Comparison of ENCODE assay signal across 13 cellular contexts in the genomic region with DNA sequence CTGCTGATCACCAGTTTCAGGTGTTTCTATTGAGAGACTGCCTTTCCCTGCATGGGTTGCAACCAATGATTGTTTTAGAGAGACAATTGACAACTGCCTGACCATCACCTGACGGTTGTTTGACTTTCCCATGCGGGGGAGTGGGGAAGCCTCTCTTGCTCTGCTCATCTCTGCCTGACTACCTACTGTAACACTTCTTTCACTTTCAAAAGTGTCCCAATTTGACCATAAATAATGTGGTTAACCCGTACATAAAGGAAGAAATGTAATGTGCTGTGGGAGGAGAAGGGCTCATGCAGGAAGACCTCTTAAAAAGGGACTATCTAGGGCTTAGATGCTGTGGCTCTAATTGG.
DNase-seq lines count a peak whose midpoint lies in the region; ATAC-seq and TF ChIP-seq lines count a peak whose summit lies in the region.
"Had no signal": no experiment of that assay in that cellular context is flagged by ENCODE, and none has a peak within 500 bp of the region (broad histone marks: within the 10 kb centered on the region; RNA-seq: fewer than 3 reads in every experiment).

No MANE protein-coding gene starts in this region.

- peaks cover 16% of the 10 kb centered on the region; the same call in 1 of the 2 replicates for H3K4me1 Mint-ChIP-seq in HFFc6 (ENCODE audit: low read depth)
- no peaks in the 10 kb centered on the region for H3K4me1 Mint-ChIP-seq in neural progenitor cell

- H3K36me3 Mint-ChIP-seq in HFFc6 (ENCODE audit: low read depth): no peaks in the 10 kb centered on the region
- H3K36me3 Mint-ChIP-seq in neural progenitor cell: no peaks in the 10 kb centered on the region

- H3K9ac ChIP-seq in neural progenitor cell: no peak overlapping the region

- no peaks in the 10 kb centered on the region for H3K27me3 ChIP-seq in Panc1 (ENCODE audit: control insufficient read depth, insufficient read depth, low read length)
- no peaks in the 10 kb centered on the region for H3K27me3 ChIP-seq in neural progenitor cell

- H3K4me3 Mint-ChIP-seq in HFFc6 (peak overlapping the region; percentile 17; the same call in 1 of the 2 replicates), neural progenitor cell (no peak overlapping the region)
- H3K4me3 Mint-ChIP-seq: activated CD8-positive, alpha-beta T cell treated with anti-CD3 and anti-CD28 coated beads for 36 hours had no signal

- intact Hi-C loops in Panc1 (cut with micrococcal nuclease; ENCODE audit: unreplicated experiment): no loop called here

- H3K27ac Mint-ChIP-seq in HFFc6: peak overlapping the region; percentile 59; the same call in 1 of the 2 replicates
- H3K27ac Mint-ChIP-seq in neural progenitor cell: no peak overlapping the region
- H3K27ac Mint-ChIP-seq: activated CD8-positive, alpha-beta T cell treated with anti-CD3 and anti-CD28 coated beads for 36 hours had no signal

- CTCF ChIA-PET in Panc1 (lab: Charles Lee): no interaction called here

- ATAC-seq in GM18498 (IDR thresholded peaks at IDR 0.05; ENCODE audit: unreplicated experiment): peak; percentile 47
- ATAC-seq in Panc1: no peak
- ATAC-seq in GM21515 (IDR thresholded peaks at IDR 0.05; ENCODE audit: unreplicated experiment): no peak
- ATAC-seq in GM21423 (IDR thresholded peaks at IDR 0.05; ENCODE audit: unreplicated experiment): no peak
- ATAC-seq: activated CD8-positive, alpha-beta T cell treated with anti-CD3 and anti-CD28 coated beads for 36 hours had no signal

- no peaks in the 10 kb centered on the region for H3F3A ChIP-seq in neural progenitor cell (ENCODE audit: low read depth)

- no peak overlapping the region for H3K4me3 ChIP-seq in Panc1 (ENCODE audit: low read depth in 2 of 2, low read length in 2 of 2)
- no peak overlapping the region for H3K4me3 ChIP-seq in neural progenitor cell
- H3K4me3 ChIP-seq: left ventricle myocardium inferior had no signal

- no peaks in the 10 kb centered on the region for H4K20me1 ChIP-seq in neural progenitor cell (ENCODE audit: low read depth)

- H3K79me2 ChIP-seq in neural progenitor cell (ENCODE audit: low read depth): no peaks in the 10 kb centered on the region

- DNase-seq in HFFc6 (no peak), Panc1 (ENCODE audit: low read depth, low spot score) (no peak), neural progenitor cell (ENCODE audit: low spot score) (no peak), NCI-H1092 (lab: John Stamatoyannopoulos, UW) (no peak), RPMI8226 (no peak)
- DNase-seq: activated CD8-positive, alpha-beta T cell treated with anti-CD3 and anti-CD28 coated beads for 36 hours; left ventricle myocardium inferior; NCI-H187 treated with DMSO at 0.1 percent for 48 hours; NCI-H524 treated with DMSO at 0.1 percent for 48 hours; SW 1271 had no signal

- no peaks in the 10 kb centered on the region for H3K9me3 ChIP-seq in Panc1 (ENCODE audit: control insufficient read depth, insufficient read depth, low read depth, low read length)
- no peaks in the 10 kb centered on the region for H3K9me3 ChIP-seq in neural progenitor cell (ENCODE audit: low read depth)
- H3K9me3 ChIP-seq: left ventricle myocardium inferior had no signal

- H3K27ac ChIP-seq in Panc1 (ENCODE audit: low read length) (peak overlapping the region; percentile 55; the same call in 1 of the 2 replicates), neural progenitor cell (no peak overlapping the region)
- H3K27ac ChIP-seq: left ventricle myocardium inferior had no signal

- in situ Hi-C loops in Panc1 (cut with HindIII; ENCODE audit: low pct_unique_long_range_greater_than_20kb, low sequenced_read_pairs): no loop called here

- POLR2A ChIA-PET in Panc1 (lab: Charles Lee): no interaction called here

- H3K4me2 ChIP-seq in neural progenitor cell: no peak overlapping the region

- H3K27me3 Mint-ChIP-seq in HFFc6 (ENCODE audit: insufficient read depth) (no peaks in the 10 kb centered on the region), neural progenitor cell (ENCODE audit: insufficient read depth, low read depth) (no peaks in the 10 kb centered on the region)

- no TSS peak for BruUV-seq in Panc1 (replicated peaks; lab: Mats Ljungman, UMichigan)

- peak overlapping the region; percentile 13 for H2AFZ ChIP-seq in neural progenitor cell (replicated peaks)

- no peaks in the 10 kb centered on the region for H3K4me1 ChIP-seq in Panc1 (ENCODE audit: control insufficient read depth, insufficient read depth, low read length)
- no peaks in the 10 kb centered on the region for H3K4me1 ChIP-seq in neural progenitor cell

- no peaks in the 10 kb centered on the region for H3K9me3 Mint-ChIP-seq in HFFc6
- H3K9me3 Mint-ChIP-seq in neural progenitor cell: no peaks in the 10 kb centered on the region
- H3K9me3 Mint-ChIP-seq: activated CD8-positive, alpha-beta T cell treated with anti-CD3 and anti-CD28 coated beads for 36 hours had no signal

- H3K36me3 ChIP-seq in Panc1 (ENCODE audit: control insufficient read depth, insufficient read depth, low read length) (no peaks in the 10 kb centered on the region), neural progenitor cell (no peaks in the 10 kb centered on the region)
- H3K36me3 ChIP-seq: left ventricle myocardium inferior had no signal

- no peak for TF ChIP-seq CTCF in HFFc6 (IDR thresholded peaks at IDR 0.05)
- no peak for TF ChIP-seq CTCF in Panc1 (IDR thresholded peaks at IDR 0.05)
- TF ChIP-seq CTCF in neural progenitor cell (IDR thresholded peaks at IDR 0.05): no peak
